In the genomic region with DNA sequence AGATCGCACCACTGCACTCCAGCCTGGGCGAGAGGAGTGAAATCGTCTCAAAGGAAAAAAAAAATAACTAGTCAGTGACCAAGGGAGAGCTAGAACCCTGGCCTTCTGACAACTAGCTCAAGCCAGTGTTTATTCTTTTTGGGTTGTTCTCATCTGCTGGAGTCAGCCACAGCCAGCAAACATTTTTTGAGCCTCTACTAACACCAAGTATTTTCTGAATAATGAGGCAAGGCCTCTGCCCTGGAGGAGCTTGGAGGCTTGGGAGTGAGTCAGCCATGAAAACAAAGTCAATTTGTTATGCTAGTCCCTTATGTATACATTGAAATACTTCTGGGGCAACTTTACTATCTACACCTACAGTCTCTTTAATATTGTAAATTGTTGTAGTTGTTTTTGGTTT, we compare ENCODE assay signal across 1 cellular context.
TF ChIP-seq lines count a peak whose summit lies in the region.

No MANE protein-coding gene starts in this region.

TF ChIP-seq in IMR-90, 13 proteins besides CTCF, POLR2A, EP300 and RAD21:
- no peak for TF ChIP-seq CHD1 (IDR thresholded peaks at IDR 0.05; ENCODE audit: low read depth, low read length)
- no peak for TF ChIP-seq MXI1 (IDR thresholded peaks at IDR 0.05; ENCODE audit: borderline replicate concordance, low read depth, low read length)
- TF ChIP-seq MAZ (IDR thresholded peaks at IDR 0.05; ENCODE audit: borderline replicate concordance, low read depth, low read length): no peak
- no peak for TF ChIP-seq MAFK (IDR thresholded peaks at IDR 0.05; ENCODE audit: low read depth, low read length)
- TF ChIP-seq CEBPB (IDR thresholded peaks at IDR 0.05; ENCODE audit: low read depth, low read length): peak; percentile 62; the same call in 1 of the 2 replicates
- no peak for TF ChIP-seq NFE2L2 (IDR thresholded peaks at IDR 0.05; ENCODE audit: low read depth, low read length)
- TF ChIP-seq SMC3 (IDR thresholded peaks at IDR 0.05; ENCODE audit: low read depth, low read length): no peak
- TF ChIP-seq, protein P1, sequence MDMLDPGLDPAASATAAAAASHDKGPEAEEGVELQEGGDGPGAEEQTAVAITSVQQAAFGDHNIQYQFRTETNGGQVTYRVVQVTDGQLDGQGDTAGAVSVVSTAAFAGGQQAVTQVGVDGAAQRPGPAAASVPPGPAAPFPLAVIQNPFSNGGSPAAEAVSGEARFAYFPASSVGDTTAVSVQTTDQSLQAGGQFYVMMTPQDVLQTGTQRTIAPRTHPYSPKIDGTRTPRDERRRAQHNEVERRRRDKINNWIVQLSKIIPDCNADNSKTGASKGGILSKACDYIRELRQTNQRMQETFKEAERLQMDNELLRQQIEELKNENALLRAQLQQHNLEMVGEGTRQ (IDR thresholded peaks at IDR 0.05; ENCODE audit: low read depth, low read length): no peak
- no peak for TF ChIP-seq RCOR1 (IDR thresholded peaks at IDR 0.05; ENCODE audit: insufficient replicate concordance, low read length)
- no peak for TF ChIP-seq RFX5 (IDR thresholded peaks at IDR 0.05; ENCODE audit: low read depth, low read length)
- TF ChIP-seq, protein P2, sequence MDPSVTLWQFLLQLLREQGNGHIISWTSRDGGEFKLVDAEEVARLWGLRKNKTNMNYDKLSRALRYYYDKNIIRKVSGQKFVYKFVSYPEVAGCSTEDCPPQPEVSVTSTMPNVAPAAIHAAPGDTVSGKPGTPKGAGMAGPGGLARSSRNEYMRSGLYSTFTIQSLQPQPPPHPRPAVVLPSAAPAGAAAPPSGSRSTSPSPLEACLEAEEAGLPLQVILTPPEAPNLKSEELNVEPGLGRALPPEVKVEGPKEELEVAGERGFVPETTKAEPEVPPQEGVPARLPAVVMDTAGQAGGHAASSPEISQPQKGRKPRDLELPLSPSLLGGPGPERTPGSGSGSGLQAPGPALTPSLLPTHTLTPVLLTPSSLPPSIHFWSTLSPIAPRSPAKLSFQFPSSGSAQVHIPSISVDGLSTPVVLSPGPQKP (IDR thresholded peaks at IDR 0.05; ENCODE audit: borderline replicate concordance, low read depth, low read length): no peak
- peak; percentile 60; the same call in 1 of the 2 replicates for TF ChIP-seq FOS (IDR thresholded peaks at IDR 0.05; ENCODE audit: low read depth, low read length)
- no peak for TF ChIP-seq BHLHE40 (IDR thresholded peaks at IDR 0.05; ENCODE audit: low read depth, low read length)
